ENCODE assay signal across 23 cellular contexts in genomic region chrX:31929366-31929765, GRCh38.
"Had no signal": no experiment of that assay in that cellular context is flagged by ENCODE, and none has a peak within 500 bp of the region (broad histone marks: within the 10 kb centered on the region; RNA-seq: fewer than 3 reads in every experiment).

No MANE protein-coding gene starts in this region.

- H3K36me3 Mint-ChIP-seq: naive thymus-derived CD4-positive, alpha-beta T cell had no signal

- H3K4me3 Mint-ChIP-seq: mesothelial cell of epicardium; naive thymus-derived CD4-positive, alpha-beta T cell; nephron; neural progenitor cell had no signal

- H3K4me1 Mint-ChIP-seq: naive thymus-derived CD4-positive, alpha-beta T cell; nephron had no signal

- DNase-seq: dorsolateral prefrontal cortex; effector CD4-positive, alpha-beta T cell; hypothalamus; left cardiac atrium; left ventricle myocardium inferior; lower lobe of right lung; mucosa of descending colon; naive thymus-derived CD4-positive, alpha-beta T cell; psoas muscle; stimulated activated CD4-positive, alpha-beta T cell treated with anti-CD3 and anti-CD28 coated beads, Interleukin-12 subunit alpha, Interleukin-12 subunit beta, amount 100 ng/mL, for 4 hours; stimulated activated CD4-positive, alpha-beta T cell treated with anti-CD3 and anti-CD28 coated beads, Interleukin-1b, Interleukin-23, amount 100 ng/mL, for 48 hours; stimulated activated CD4-positive, alpha-beta T cell treated with anti-CD3 and anti-CD28 coated beads, Interleukin-4, amount 100 ng/mL, for 1 hour; stimulated activated CD8-positive, alpha-beta memory T cell treated with anti-CD3 and anti-CD28 coated beads, Interleukin-4, amount 100 ng/mL, for 48 hours; stimulated activated naive CD4-positive, alpha-beta T cell treated with Interleukin-2 at 50 U/mL for 16 hours; stomach; thyroid gland; trophoblast cell had no signal

- H3K27ac Mint-ChIP-seq: mesothelial cell of epicardium; naive thymus-derived CD4-positive, alpha-beta T cell; neural progenitor cell had no signal

- H3K27me3 Mint-ChIP-seq: naive thymus-derived CD4-positive, alpha-beta T cell had no signal

- ATAC-seq: left cardiac atrium; lower lobe of right lung; mucosa of descending colon; naive thymus-derived CD4-positive, alpha-beta T cell; psoas muscle; sciatic nerve had no signal

- FAIRE-seq: frontal cortex, keratinocyte had no signal
